In the genomic region with DNA sequence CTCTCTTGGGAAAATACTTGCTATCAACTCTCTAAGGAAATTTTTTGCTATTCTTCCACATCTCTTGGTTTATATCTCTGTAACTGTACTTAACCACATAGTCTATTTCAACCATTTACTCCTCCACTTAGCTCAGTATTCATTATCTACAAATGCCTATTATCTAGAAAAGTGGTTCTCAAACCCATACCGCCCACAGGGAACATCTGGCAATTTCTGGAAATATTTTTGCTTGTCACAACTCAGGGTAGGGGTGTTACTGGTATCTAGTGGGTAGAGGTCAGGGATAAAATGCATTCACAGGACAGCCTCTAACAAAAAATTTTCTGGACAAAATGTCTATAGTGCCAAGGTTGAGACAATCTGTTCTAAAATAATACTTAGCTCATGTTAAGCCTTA, we compare ENCODE assay signal across 16 cellular contexts. TPM values are rescaled to one million over a fixed set of nuclear protein-coding genes. Genes with fewer than 3 reads are reported as not detected.
DNase-seq lines count a peak whose midpoint lies in the region; ATAC-seq, FAIRE-seq and TF ChIP-seq lines count a peak whose summit lies in the region.
"Had no signal": no experiment of that assay in that cellular context is flagged by ENCODE, and none has a peak within 500 bp of the region (broad histone marks: within the 10 kb centered on the region; RNA-seq: fewer than 3 reads in every experiment).

No MANE protein-coding gene starts in this region.

- no peaks in the 10 kb centered on the region for H3K27me3 Mint-ChIP-seq in CD4-positive, CD25-positive, alpha-beta regulatory T cell
- H3K27me3 Mint-ChIP-seq in astrocyte (ENCODE audit: low read depth, unreplicated experiment) (no peaks in the 10 kb centered on the region), progenitor cell of endocrine pancreas (no peaks in the 10 kb centered on the region), Calu3 (ENCODE audit: unreplicated experiment) (no peaks in the 10 kb centered on the region)
- H3K27me3 Mint-ChIP-seq: CD4-positive, alpha-beta memory T cell; IgD-negative memory B cell had no signal

- peaks cover 0 to 4% (median 0%) of the 10 kb centered on the region in 7 donors for H3K9me3 Mint-ChIP-seq in CD4-positive, CD25-positive, alpha-beta regulatory T cell
- no peaks in the 10 kb centered on the region for H3K9me3 Mint-ChIP-seq in astrocyte (ENCODE audit: unreplicated experiment)
- peaks cover 20% of the 10 kb centered on the region for H3K9me3 Mint-ChIP-seq in progenitor cell of endocrine pancreas (ENCODE audit: low read depth)
- no peaks in the 10 kb centered on the region for H3K9me3 Mint-ChIP-seq in Calu3 (ENCODE audit: low read depth, unreplicated experiment)
- H3K9me3 Mint-ChIP-seq: CD4-positive, alpha-beta memory T cell; IgD-negative memory B cell had no signal

- no peak for TF ChIP-seq CTCF in astrocyte (IDR thresholded peaks at IDR 0.05; ENCODE audit: insufficient read depth, low read depth, low read length)
- no peak for TF ChIP-seq CTCF in progenitor cell of endocrine pancreas (IDR thresholded peaks at IDR 0.05; ENCODE audit: unreplicated experiment)
- no peak for TF ChIP-seq CTCF in Calu3 (IDR thresholded peaks at IDR 0.05; ENCODE audit: unreplicated experiment)

- no peak overlapping the region for H3K4me3 ChIP-seq in CD4-positive, CD25-positive, alpha-beta regulatory T cell (ENCODE audit: low read depth, low read length)
- H3K4me3 ChIP-seq in astrocyte (ENCODE audit: insufficient read depth, low read depth, low read length), result no peak overlapping the region
- H3K4me3 ChIP-seq in right cardiac atrium (ENCODE audit: low read length), result no peak overlapping the region
- H3K4me3 ChIP-seq: BLaER1 treated with 17β-estradiol and CSF1 and Interleukin-3, amounts not matched to agents 10 nM and 100 nM had no signal

- no peak for FAIRE-seq in astrocyte (lab: Jason Lieb, UNC)
- FAIRE-seq: GM18507 had no signal

- H3K4me3 Mint-ChIP-seq in CD4-positive, CD25-positive, alpha-beta regulatory T cell, result peak overlapping the region in 3 of 4 donors; percentile 6 to 49 (median 41)
- no peak overlapping the region for H3K4me3 Mint-ChIP-seq in astrocyte (ENCODE audit: unreplicated experiment)
- no peak overlapping the region for H3K4me3 Mint-ChIP-seq in progenitor cell of endocrine pancreas (ENCODE audit: low read depth)
- H3K4me3 Mint-ChIP-seq in Calu3 (ENCODE audit: low read depth, unreplicated experiment), result no peak overlapping the region
- H3K4me3 Mint-ChIP-seq: H9 had no signal

- H3K4me2 ChIP-seq in astrocyte (ENCODE audit: low read length), result no peak overlapping the region
- H3K4me2 ChIP-seq: BLaER1 treated with 17β-estradiol and CSF1 and Interleukin-3, amounts not matched to agents 10 nM and 100 nM had no signal

- peaks cover 88% of the 10 kb centered on the region for H4K20me1 ChIP-seq in astrocyte (ENCODE audit: insufficient read depth, low read length)

- peaks cover 90% of the 10 kb centered on the region for H3K79me2 ChIP-seq in astrocyte (ENCODE audit: insufficient read depth, low read length)

- H3K9me3 ChIP-seq in CD4-positive, CD25-positive, alpha-beta regulatory T cell (ENCODE audit: control insufficient read depth in 2 of 2, low read length in 2 of 2), result no peaks in the 10 kb centered on the region
- no peaks in the 10 kb centered on the region for H3K9me3 ChIP-seq in astrocyte (ENCODE audit: insufficient read depth, low read depth, low read length)
- no peaks in the 10 kb centered on the region for H3K9me3 ChIP-seq in right cardiac atrium (ENCODE audit: control insufficient read depth, low read length)

- no peak for ATAC-seq in CD4-positive, CD25-positive, alpha-beta regulatory T cell (ENCODE audit: low read depth in 2 of 2)
- ATAC-seq in right cardiac atrium, result no peak

- no peaks in the 10 kb centered on the region for H3K36me3 ChIP-seq in CD4-positive, CD25-positive, alpha-beta regulatory T cell (ENCODE audit: control insufficient read depth, insufficient read depth, low read length)
- no peaks in the 10 kb centered on the region for H3K36me3 ChIP-seq in astrocyte (ENCODE audit: insufficient read depth, low read length)

- WGBS in right cardiac atrium, result 58% methylated on average over 1 of the region's 1 CpG

- BruUV-seq in Calu3 (replicated peaks; lab: Mats Ljungman, UMichigan), result no TSS peak

- CTCF ChIA-PET in Calu3 (lab: Charles Lee), result no interaction called here

- peaks cover 8% of the 10 kb centered on the region for H3K36me3 Mint-ChIP-seq in CD4-positive, CD25-positive, alpha-beta regulatory T cell
- H3K36me3 Mint-ChIP-seq in astrocyte (ENCODE audit: low read depth, unreplicated experiment), result no peaks in the 10 kb centered on the region
- peaks cover 13% of the 10 kb centered on the region for H3K36me3 Mint-ChIP-seq in progenitor cell of endocrine pancreas (ENCODE audit: insufficient read depth)
- no peaks in the 10 kb centered on the region for H3K36me3 Mint-ChIP-seq in Calu3 (ENCODE audit: insufficient read depth, unreplicated experiment)

- peaks cover 18 to 49% (median 30%) of the 10 kb centered on the region in 4 donors for H3K4me1 Mint-ChIP-seq in CD4-positive, CD25-positive, alpha-beta regulatory T cell
- H3K4me1 Mint-ChIP-seq in astrocyte (ENCODE audit: low read depth, unreplicated experiment), result peaks cover 3% of the 10 kb centered on the region
- H3K4me1 Mint-ChIP-seq in progenitor cell of endocrine pancreas (ENCODE audit: low read depth), result peaks cover 2% of the 10 kb centered on the region
- H3K4me1 Mint-ChIP-seq in Calu3 (ENCODE audit: low read depth, unreplicated experiment), result peaks cover 8% of the 10 kb centered on the region
- H3K4me1 Mint-ChIP-seq: H9 had no signal

- DNase-seq in CD4-positive, CD25-positive, alpha-beta regulatory T cell, result no peak
- peak; percentile 27 for DNase-seq in NCI-H226
- DNase-seq in astrocyte (ENCODE audit: low read depth), result peak; percentile 45
- no peak for DNase-seq in progenitor cell of endocrine pancreas (ENCODE audit: low spot score, unreplicated experiment)
- DNase-seq in D341Med (ENCODE audit: low spot score), result no peak
- DNase-seq in Calu3, result no peak
- DNase-seq in right cardiac atrium, result no peak
- DNase-seq: ACHN; CD4-positive, alpha-beta memory T cell; COR-L47; DMS53; GOT3; H9 had no signal

- intact Hi-C loops in Calu3 (cut with micrococcal nuclease; ENCODE audit: unreplicated experiment), result no loop called here
- intact Hi-C loops in right cardiac atrium (cut with DNase I), result no loop called here

- H3K9ac ChIP-seq in astrocyte (ENCODE audit: low read length), result no peak overlapping the region
- H3K9ac ChIP-seq: BLaER1 treated with 17β-estradiol and CSF1 and Interleukin-3, amounts not matched to agents 10 nM and 100 nM had no signal

- no peak overlapping the region for H3K27ac ChIP-seq in CD4-positive, CD25-positive, alpha-beta regulatory T cell (ENCODE audit: insufficient read depth, low read length, poor library complexity, severe bottlenecking)
- H3K27ac ChIP-seq in astrocyte (ENCODE audit: low read depth, low read length) (no peak overlapping the region), right cardiac atrium (ENCODE audit: low read length) (no peak overlapping the region)
- H3K27ac ChIP-seq: BLaER1 treated with 17β-estradiol and CSF1 and Interleukin-3, amounts not matched to agents 10 nM and 100 nM had no signal

- peak overlapping the region in 1 of 3 donors; percentile 8 for H3K27ac Mint-ChIP-seq in CD4-positive, CD25-positive, alpha-beta regulatory T cell
- no peak overlapping the region for H3K27ac Mint-ChIP-seq in astrocyte (ENCODE audit: unreplicated experiment)
- H3K27ac Mint-ChIP-seq in progenitor cell of endocrine pancreas, result peak overlapping the region; percentile 21
- no peak overlapping the region for H3K27ac Mint-ChIP-seq in Calu3 (ENCODE audit: unreplicated experiment)
- H3K27ac Mint-ChIP-seq: H9, IgD-negative memory B cell had no signal

- H2AFZ ChIP-seq in astrocyte (ENCODE audit: low read depth, low read length), result no peak overlapping the region

- no peaks in the 10 kb centered on the region for H3K27me3 ChIP-seq in CD4-positive, CD25-positive, alpha-beta regulatory T cell (ENCODE audit: control insufficient read depth, insufficient read depth, low read length)
- H3K27me3 ChIP-seq in astrocyte (ENCODE audit: insufficient read depth, low read length) (no peaks in the 10 kb centered on the region), right cardiac atrium (ENCODE audit: control insufficient read depth, insufficient read depth) (no peaks in the 10 kb centered on the region)

- H3K4me1 ChIP-seq in CD4-positive, CD25-positive, alpha-beta regulatory T cell (ENCODE audit: control insufficient read depth, insufficient read depth, low read length, poor library complexity, severe bottlenecking), result peaks cover 15% of the 10 kb centered on the region
- no peaks in the 10 kb centered on the region for H3K4me1 ChIP-seq in astrocyte (ENCODE audit: insufficient read depth, low read length)
- no peaks in the 10 kb centered on the region for H3K4me1 ChIP-seq in right cardiac atrium (ENCODE audit: control insufficient read depth, insufficient read depth, low read length)

RNA-seq across cellular contexts. Expression of a gene that starts 14.4 kb away (rescaled TPM):
- total RNA-seq in CD4-positive, CD25-positive, alpha-beta regulatory T cell, result 175 TPM
- polyA plus RNA-seq in CD4-positive, CD25-positive, alpha-beta regulatory T cell, result 10 to 100 TPM; 35.2 to 48.6 (median 41.9) TPM
- total RNA-seq in astrocyte (99.6 and 106 TPM in 2 replicates), progenitor cell of endocrine pancreas (153 and 167 TPM in 2 replicates), Calu3 (2022) (111 and 116 TPM in 2 replicates), right cardiac atrium (10 to 100 TPM; 76.7 to 92.0 (median 84.5) TPM)
- polyA plus RNA-seq in right cardiac atrium, result 18.3 TPM

Comparison
In these comparisons a context has a peak if more than half of its experiments do, and no peak if none do; other contexts are left out.
1. DNase-seq: peak in NCI-H226 (single experiment) and astrocyte (single experiment); none in CD4-positive, CD25-positive, alpha-beta regulatory T cell (0 of 3), progenitor cell of endocrine pancreas (single experiment), D341Med (single experiment), Calu3 (single experiment) and right cardiac atrium (0 of 3).
2. H3K4me3 Mint-ChIP-seq: peak in CD4-positive, CD25-positive, alpha-beta regulatory T cell (3 of 4); none in astrocyte (single experiment), progenitor cell of endocrine pancreas (single experiment) and Calu3 (single experiment).